17 cellular contexts compared by ENCODE assay signal in genomic region chr21:42385619-42386018, GRCh38. TPM values are rescaled to one million over a fixed set of nuclear protein-coding genes. Genes with fewer than 3 reads are reported as not detected.
"Had no signal": no experiment of that assay in that cellular context is flagged by ENCODE, and none has a peak within 500 bp of the region (broad histone marks: within the 10 kb centered on the region; RNA-seq: fewer than 3 reads in every experiment).

No MANE protein-coding gene starts in this region.

- H3K9me3 ChIP-seq: thoracic aorta had no signal

- DNase-seq: activated CD4-positive, alpha-beta memory T cell treated with anti-CD3 and anti-CD28 coated beads, Interleukin-2, amount 10 ng/mL, durations not matched to agents 7 days and 5 days; activated effector memory CD4-positive, alpha-beta T cell treated with anti-CD3 and anti-CD28 coated beads, Interleukin-2, amount 50 U/mL, for 16 hours; activated T-cell treated with anti-CD3 and anti-CD28 coated beads, Interleukin-2, amount 50 U/mL, for 24 hours; amniotic stem cell; caudate nucleus; effector CD4-positive, alpha-beta T cell; islet precursor cell; mammary epithelial cell; natural killer cell; nucleus accumbens; T-helper 9 cell; WERI-Rb-1 had no signal

- H3K4me1 ChIP-seq: esophagus muscularis mucosa, right atrium auricular region had no signal

- H3K4me3 ChIP-seq: esophagus muscularis mucosa, right atrium auricular region, smooth muscle cell, thoracic aorta had no signal

- H3K4me2 ChIP-seq: smooth muscle cell had no signal

- H3K27ac ChIP-seq: esophagus muscularis mucosa, right atrium auricular region, thoracic aorta, WERI-Rb-1 had no signal

- H3K27me3 ChIP-seq: right atrium auricular region had no signal

- H3K36me3 ChIP-seq: esophagus muscularis mucosa, right atrium auricular region, thoracic aorta, WERI-Rb-1 had no signal

RNA-seq across cellular contexts. Expression of gene TMPRSS3, which starts 10.2 kb away (rescaled TPM):
- total RNA-seq: esophagus muscularis mucosa, smooth muscle cell, thoracic aorta had no signal
- polyA plus RNA-seq: mammary epithelial cell, smooth muscle cell had no signal

RNA-seq across cellular contexts. Expression of gene UBASH3A, which starts 18.1 kb away (rescaled TPM):
- total RNA-seq: mammary epithelial cell, smooth muscle cell had no signal
- polyA plus RNA-seq: mammary epithelial cell, smooth muscle cell had no signal

RNA-seq across cellular contexts. Expression of gene TFF1, which starts 19.3 kb away (rescaled TPM):
- total RNA-seq: activated CD4-positive, alpha-beta memory T cell treated with anti-CD3 and anti-CD28 coated beads, Interleukin-2, amount 10 ng/mL, durations not matched to agents 7 days and 5 days; esophagus muscularis mucosa; mammary epithelial cell; mononuclear cell; natural killer cell; right atrium auricular region had no signal
- polyA plus RNA-seq: mammary epithelial cell had no signal

RNA-seq across cellular contexts. Expression of gene TFF2, which starts 34.8 kb away (rescaled TPM):
- total RNA-seq: activated CD4-positive, alpha-beta memory T cell treated with anti-CD3 and anti-CD28 coated beads, Interleukin-2, amount 10 ng/mL, durations not matched to agents 7 days and 5 days; esophagus muscularis mucosa; mammary epithelial cell; mononuclear cell; natural killer cell; right atrium auricular region; smooth muscle cell had no signal
- polyA plus RNA-seq: mammary epithelial cell, smooth muscle cell had no signal
